Comparison of ENCODE assay signal across 1 cellular context in genomic region chr1:113809651-113810602, GRCh38.
TF ChIP-seq lines count a peak whose summit lies in the region.

No MANE protein-coding gene starts in this region.

TF ChIP-seq in IMR-90, 13 proteins besides CTCF, POLR2A, EP300 and RAD21 (continued from another document):
- TF ChIP-seq USF2 (IDR thresholded peaks at IDR 0.05; ENCODE audit: low read depth, low read length): no peak
- no peak for TF ChIP-seq SMC3 (IDR thresholded peaks at IDR 0.05; ENCODE audit: low read depth, low read length)
- no peak for TF ChIP-seq FOS (IDR thresholded peaks at IDR 0.05; ENCODE audit: low read depth, low read length)
